22 cellular contexts compared by ENCODE assay signal in the genomic region with DNA sequence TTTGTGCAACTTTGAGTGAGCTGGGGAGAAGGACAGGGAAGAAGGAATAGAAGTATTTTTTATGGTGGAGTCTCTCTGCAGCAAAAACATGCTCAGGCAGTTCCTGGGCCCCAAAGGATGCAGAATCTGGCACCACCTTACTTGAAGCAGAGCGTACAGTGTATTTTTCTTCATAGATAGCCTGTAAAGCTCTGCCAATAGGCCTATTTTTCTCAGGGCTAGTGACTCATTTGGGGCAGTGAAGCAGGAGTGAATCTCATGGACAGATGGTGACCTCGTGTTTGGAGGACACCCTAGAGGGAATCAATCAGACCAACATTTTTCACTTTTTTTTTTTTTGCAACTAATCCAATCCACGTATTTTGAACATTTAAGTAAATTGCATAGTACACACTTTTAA.
A peak's percentile ranks its signal among the peaks of the same experiment; 100 is the strongest.
DNase-seq lines count a peak whose midpoint lies in the region; ATAC-seq and TF ChIP-seq lines count a peak whose summit lies in the region.
"Had no signal": no experiment of that assay in that cellular context is flagged by ENCODE, and none has a peak within 500 bp of the region (broad histone marks: within the 10 kb centered on the region; RNA-seq: fewer than 3 reads in every experiment).

No MANE protein-coding gene starts in this region.

- no peak overlapping the region for H3K23ac ChIP-seq in mesendoderm (ENCODE audit: low read length)

- TF ChIP-seq EP300 in esophagus muscularis mucosa (IDR thresholded peaks at IDR 0.05): no peak

- TF ChIP-seq CTCF in esophagus muscularis mucosa (IDR thresholded peaks at IDR 0.05): no peak
- TF ChIP-seq CTCF in osteoblast (IDR thresholded peaks at IDR 0.05; ENCODE audit: extremely low read depth, low read depth, low read length): no peak

- H3K4me2 ChIP-seq in osteoblast (ENCODE audit: insufficient read depth, low read length) (no peak overlapping the region), mesendoderm (ENCODE audit: low read length) (no peak overlapping the region)
- H3K4me2 ChIP-seq: SK-N-SH had no signal

- H4K20me1 ChIP-seq in osteoblast (ENCODE audit: insufficient read depth, low read length): no peaks in the 10 kb centered on the region

- TF ChIP-seq POLR2A in esophagus muscularis mucosa (IDR thresholded peaks at IDR 0.05; ENCODE audit: low read depth): no peak

- H3K79me2 ChIP-seq in osteoblast (ENCODE audit: insufficient read depth, low read length) (no peaks in the 10 kb centered on the region), mesendoderm (ENCODE audit: control insufficient read depth, insufficient read depth, low read length) (no peaks in the 10 kb centered on the region)

- H3K9me3 ChIP-seq in esophagus muscularis mucosa (no peaks in the 10 kb centered on the region), osteoblast (ENCODE audit: low read depth, low read length) (no peaks in the 10 kb centered on the region)
- H3K9me3 ChIP-seq: HAP-1, SK-N-SH, transverse colon had no signal

- no peak overlapping the region for H2AFZ ChIP-seq in osteoblast (ENCODE audit: low read length)

- H3K27me3 ChIP-seq in esophagus muscularis mucosa: no peaks in the 10 kb centered on the region
- no peaks in the 10 kb centered on the region for H3K27me3 ChIP-seq in osteoblast (ENCODE audit: insufficient read depth, low read length)
- no peaks in the 10 kb centered on the region for H3K27me3 ChIP-seq in mesendoderm (ENCODE audit: insufficient read depth, low read length, poor library complexity)
- H3K27me3 ChIP-seq: transverse colon had no signal

- H3K36me3 ChIP-seq in esophagus muscularis mucosa (no peaks in the 10 kb centered on the region), osteoblast (ENCODE audit: insufficient read depth, low read length) (no peaks in the 10 kb centered on the region), mesendoderm (ENCODE audit: control insufficient read depth, insufficient read depth, low read length) (no peaks in the 10 kb centered on the region)
- H3K36me3 ChIP-seq: HAP-1, transverse colon had no signal

- H2BK15ac ChIP-seq in mesendoderm (replicated peaks; ENCODE audit: low read depth): no peak overlapping the region

- H3K4me1 ChIP-seq in esophagus muscularis mucosa (peaks cover 0 to 14% (median 3%) of the 10 kb centered on the region in 4 donors), osteoblast (ENCODE audit: insufficient read depth, low read length) (no peaks in the 10 kb centered on the region), mesendoderm (ENCODE audit: control insufficient read depth, low read depth, low read length) (peaks cover 2% of the 10 kb centered on the region)
- H3K4me1 ChIP-seq: HAP-1, transverse colon had no signal

- DNase-seq in DMS 273 (lab: John Stamatoyannopoulos, UW; ENCODE audit: unreplicated experiment) (peak; percentile 65), NCI-H1694 treated with DMSO at 0.1 percent for 48 hours (lab: John Stamatoyannopoulos, UW) (peak; percentile 22), esophagus muscularis mucosa (ENCODE audit: extremely low spot score) (peak; percentile 78), osteoblast (ENCODE audit: insufficient read length, low spot score, missing footprints) (peak; percentile 46), mesendoderm (no peak), RPMI8226 (no peak)
- no peak for DNase-seq in activated effector memory CD4-positive, alpha-beta T cell treated with Interleukin-2 at 50 U/mL for 16 hours
- DNase-seq: activated CD4-positive, alpha-beta T cell treated with anti-CD3 and anti-CD28 coated beads for 1 hour; activated naive CD8-positive, alpha-beta T cell treated with anti-CD3 and anti-CD28 coated beads, Interleukin-2, amount 50 U/mL, for 24 hours; CD4-positive, alpha-beta memory T cell; kidney; mesenchymal stem cell; MV-4-11; NCI-H2029; NCI-H510A treated with DMSO at 0.1 percent for 48 hours; SK-N-SH; stimulated activated naive CD4-positive, alpha-beta T cell; T1000; transverse colon had no signal

- H3K18ac ChIP-seq in mesendoderm (ENCODE audit: low read length): no peak overlapping the region

- H3K4me3 ChIP-seq in esophagus muscularis mucosa (no peak overlapping the region), osteoblast (ENCODE audit: insufficient read depth, low read length) (no peak overlapping the region), mesendoderm (ENCODE audit: low read length) (no peak overlapping the region)
- H3K4me3 ChIP-seq: HAP-1, transverse colon had no signal

- H2BK5ac ChIP-seq in mesendoderm (ENCODE audit: low read length): no peak overlapping the region

- ATAC-seq in HG03159 (IDR thresholded peaks at IDR 0.05; ENCODE audit: unreplicated experiment): no peak
- ATAC-seq: activated naive CD8-positive, alpha-beta T cell treated with anti-CD3 and anti-CD28 coated beads, Interleukin-2, amount 50 U/mL, for 24 hours had no signal

- no peak overlapping the region for H3K9ac ChIP-seq in mesendoderm (ENCODE audit: low read length)
- H3K9ac ChIP-seq: SK-N-SH had no signal

- no peak overlapping the region for H2BK120ac ChIP-seq in mesendoderm (ENCODE audit: low read depth, low read length)

- no peaks in the 10 kb centered on the region for H3K79me1 ChIP-seq in mesendoderm (ENCODE audit: low read length)

- intact Hi-C loops in esophagus muscularis mucosa (cut with DNase I): no loop called here

- H2AK5ac ChIP-seq in mesendoderm (ENCODE audit: low read length): no peak overlapping the region

- no peak overlapping the region for H3K56ac ChIP-seq in mesendoderm (ENCODE audit: low read length)

- no peak overlapping the region for H4K5ac ChIP-seq in mesendoderm (ENCODE audit: low read length)

- no peak overlapping the region for H3K4ac ChIP-seq in mesendoderm (ENCODE audit: low read depth, low read length)

- H3K27ac ChIP-seq in esophagus muscularis mucosa (replicated peaks in 1 of 4): no peak overlapping the region
- H3K27ac ChIP-seq in osteoblast (ENCODE audit: low read depth, low read length): no peak overlapping the region
- H3K27ac ChIP-seq in mesendoderm (ENCODE audit: low read depth, low read length): no peak overlapping the region
- H3K27ac ChIP-seq: HL-60, transverse colon had no signal

- WGBS in esophagus muscularis mucosa: 65% methylated on average over 3 of the region's 3 CpGs
- WGBS in mesendoderm (ENCODE audit: extremely low coverage, insufficient coverage, low lambda C conversion rate): no CpG with 5 or more reads among the region's 3 CpGs

- no peak overlapping the region for H4K8ac ChIP-seq in mesendoderm (ENCODE audit: low read depth, low read length)

Comparison
In these comparisons a context has a peak if more than half of its experiments do, and no peak if none do; other contexts are left out.
1. DNase-seq: peak in DMS 273 (single experiment), NCI-H1694 treated with DMSO at 0.1 percent for 48 hours (single experiment), esophagus muscularis mucosa (single experiment) and osteoblast (single experiment); none in mesendoderm (single experiment), RPMI8226 (single experiment) and activated effector memory CD4-positive, alpha-beta T cell treated with Interleukin-2 at 50 U/mL for 16 hours (single experiment).